1 cellular context compared by ENCODE assay signal in genomic region chr20:3177746-3178477, GRCh38.
A peak's percentile ranks its signal among the peaks of the same experiment; 100 is the strongest.
TF ChIP-seq lines count a peak whose summit lies in the region.

No MANE protein-coding gene starts in this region.

TF ChIP-seq in K562, 482 proteins besides CTCF, POLR2A, EP300 and RAD21:
- no peak for TF ChIP-seq CTCFL (IDR thresholded peaks at IDR 0.05; ENCODE audit: borderline replicate concordance, insufficient read depth, low read depth, low read length, poor library complexity, severe bottlenecking)
- peak; percentile 17 for TF ChIP-seq RBM25 (IDR thresholded peaks at IDR 0.05; ENCODE audit: low read depth, low read length, severe bottlenecking)
- TF ChIP-seq ZNF146 (CRISPR knock-in tag; IDR thresholded peaks at IDR 0.05; ENCODE audit: unreplicated experiment): no peak
- TF ChIP-seq CBFA2T3 (IDR thresholded peaks at IDR 0.05): 0 out of 2 replicates have a peak, but pooled peaks have one; percentile 3
- peak; percentile 67 for TF ChIP-seq ZNF384 (IDR thresholded peaks at IDR 0.05; ENCODE audit: low read depth, low read length)
